ENCODE assay signal across 14 cellular contexts in the genomic region with DNA sequence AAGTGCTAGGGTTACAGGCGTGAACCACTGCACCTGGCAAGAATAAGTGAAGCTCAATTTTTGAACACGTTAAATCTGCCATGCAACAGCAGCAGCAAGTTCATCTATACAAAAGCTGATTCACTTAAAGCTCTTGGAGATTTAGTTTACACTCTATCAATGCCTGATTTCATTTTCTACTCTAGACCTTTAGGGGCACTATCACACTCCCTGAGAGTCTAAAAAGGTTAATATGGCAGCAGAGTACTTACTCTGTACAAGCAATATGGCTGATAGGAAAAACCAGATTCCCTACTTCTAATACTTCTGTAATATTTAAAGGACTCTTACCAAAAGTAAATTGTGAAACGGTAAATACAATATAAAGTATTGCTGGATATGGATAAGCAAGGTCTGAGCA.
"Had no signal": no experiment of that assay in that cellular context is flagged by ENCODE, and none has a peak within 500 bp of the region (broad histone marks: within the 10 kb centered on the region; RNA-seq: fewer than 3 reads in every experiment).

No MANE protein-coding gene starts in this region.

- H3K27ac ChIP-seq: esophagus squamous epithelium, heart right ventricle had no signal

- H3K27ac Mint-ChIP-seq: activated CD8-positive, alpha-beta T cell treated with anti-CD3 and anti-CD28 coated beads for 36 hours; natural killer cell; stimulated activated naive CD8-positive, alpha-beta T cell treated with anti-CD3 and anti-CD28 coated beads, Interleukin-15, Interleukin-2, amounts not matched to agents 100 ng/mL and 50 ng/mL, for 24 hours had no signal

- H3K4me3 Mint-ChIP-seq: activated CD8-positive, alpha-beta T cell treated with anti-CD3 and anti-CD28 coated beads for 36 hours; natural killer cell; stimulated activated naive CD8-positive, alpha-beta T cell treated with anti-CD3 and anti-CD28 coated beads, Interleukin-15, Interleukin-2, amounts not matched to agents 100 ng/mL and 50 ng/mL, for 24 hours had no signal

- DNase-seq: activated CD4-positive, alpha-beta T cell treated with anti-CD3 and anti-CD28 coated beads for 4 hours; activated CD8-positive, alpha-beta memory T cell treated with anti-CD3 and anti-CD28 coated beads, Interleukin-2, amount 50 U/mL, for 4 hours; activated CD8-positive, alpha-beta T cell treated with anti-CD3 and anti-CD28 coated beads for 36 hours; esophagus squamous epithelium; foreskin fibroblast; heart right ventricle; islet precursor cell; mammary epithelial cell; natural killer cell; nucleus accumbens; stimulated activated CD4-positive, alpha-beta T cell treated with anti-CD3 and anti-CD28 coated beads, Interleukin-4, amount 100 ng/mL, for 1 hour; T-helper 9 cell had no signal

- H3K27me3 Mint-ChIP-seq: activated CD8-positive, alpha-beta T cell treated with anti-CD3 and anti-CD28 coated beads for 36 hours; stimulated activated naive CD8-positive, alpha-beta T cell treated with anti-CD3 and anti-CD28 coated beads, Interleukin-15, Interleukin-2, amounts not matched to agents 100 ng/mL and 50 ng/mL, for 24 hours had no signal

- H3K36me3 Mint-ChIP-seq: natural killer cell had no signal

- H3K4me3 ChIP-seq: esophagus squamous epithelium, heart right ventricle had no signal

- ATAC-seq: activated CD8-positive, alpha-beta T cell treated with anti-CD3 and anti-CD28 coated beads for 36 hours; heart right ventricle; left lobe of liver; natural killer cell had no signal

- H3K9me3 ChIP-seq: esophagus squamous epithelium, heart right ventricle had no signal

- H3K27me3 ChIP-seq: esophagus squamous epithelium, heart right ventricle had no signal

- H3K9me3 Mint-ChIP-seq: activated CD8-positive, alpha-beta T cell treated with anti-CD3 and anti-CD28 coated beads for 36 hours; natural killer cell; stimulated activated naive CD8-positive, alpha-beta T cell treated with anti-CD3 and anti-CD28 coated beads, Interleukin-15, Interleukin-2, amounts not matched to agents 100 ng/mL and 50 ng/mL, for 24 hours had no signal
